ENCODE assay signal across 19 cellular contexts in genomic region chr1:193348126-193349045, GRCh38.
DNase-seq lines count a peak whose midpoint lies in the region; ATAC-seq and TF ChIP-seq lines count a peak whose summit lies in the region.
"Had no signal": no experiment of that assay in that cellular context is flagged by ENCODE, and none has a peak within 500 bp of the region (broad histone marks: within the 10 kb centered on the region; RNA-seq: fewer than 3 reads in every experiment).

No MANE protein-coding gene starts in this region.

- H3K27ac ChIP-seq in mesodermal cell (ENCODE audit: low read depth, low read length, severe bottlenecking) = peak overlapping the region; percentile 60
- H3K27ac ChIP-seq in gastrocnemius medialis = no peak overlapping the region
- H3K27ac ChIP-seq: 22Rv1, testis had no signal

- intact Hi-C loops in gastrocnemius medialis (cut with DNase I; ENCODE audit: low total_unique reads) = no loop called here

- no peaks in the 10 kb centered on the region for H3K27me3 ChIP-seq in gastrocnemius medialis
- no peaks in the 10 kb centered on the region; the same call in 1 of the 2 replicates for H3K27me3 ChIP-seq in HAP-1 (ENCODE audit: low read depth)
- H3K27me3 ChIP-seq: testis had no signal

- H3K36me3 ChIP-seq in mesodermal cell (ENCODE audit: control insufficient read depth, insufficient read depth, low read length) (no peaks in the 10 kb centered on the region), gastrocnemius medialis (no peaks in the 10 kb centered on the region), HAP-1 (replicated peaks) (no peaks in the 10 kb centered on the region)

- no peak overlapping the region for H3K4me3 ChIP-seq in choroid plexus epithelial cell (ENCODE audit: low read depth, low read length)
- no peak overlapping the region for H3K4me3 ChIP-seq in mesodermal cell (ENCODE audit: extremely low read depth, insufficient read depth, low read length, poor library complexity, severe bottlenecking)
- H3K4me3 ChIP-seq in gastrocnemius medialis = no peak overlapping the region
- H3K4me3 ChIP-seq in HAP-1 = no peak overlapping the region
- H3K4me3 ChIP-seq: GM12878, testis had no signal

- DNase-seq in DMS53 (lab: John Stamatoyannopoulos, UW) (peak; percentile 20), DMS53 treated with DMSO at 0.1 percent for 48 hours (lab: John Stamatoyannopoulos, UW; ENCODE audit: unreplicated experiment) (no peak), choroid plexus epithelial cell (ENCODE audit: low read depth) (peak; percentile 73), superior temporal gyrus (ENCODE audit: extremely low spot score) (peak; percentile 47), gastrocnemius medialis (no peak), HAP-1 (ENCODE audit: low spot score in 2 of 2) (no peak)
- DNase-seq: activated CD4-positive, alpha-beta memory T cell treated with anti-CD3 and anti-CD28 coated beads for 36 hours; CD8-positive, alpha-beta T cell; MV-4-11; NCI-H2029 treated with DMSO at 0.1 percent for 48 hours; stimulated activated CD4-positive, alpha-beta T cell treated with anti-CD3 and anti-CD28 coated beads, Interleukin-2, amount 100 ng/mL, for 48 hours; SW 1271; testis had no signal

- TF ChIP-seq POLR2A in gastrocnemius medialis (IDR thresholded peaks at IDR 0.05) = no peak

- H3K9me3 ChIP-seq in mesodermal cell (ENCODE audit: control insufficient read depth, low read length) (no peaks in the 10 kb centered on the region), gastrocnemius medialis (no peaks in the 10 kb centered on the region), HAP-1 (no peaks in the 10 kb centered on the region)
- H3K9me3 ChIP-seq: testis had no signal

- TF ChIP-seq CTCF in choroid plexus epithelial cell (conservative IDR thresholded peaks at IDR 0.05; ENCODE audit: low read depth, low read length) (no peak), gastrocnemius medialis (IDR thresholded peaks at IDR 0.05 in 4 of 5, conservative IDR thresholded peaks at IDR 0.05 in 1 of 5) (no peak)

- 84 to 87% methylated on average over 6 to 7 of the region's 7 CpGs for WGBS in mesodermal cell (ENCODE audit: insufficient coverage in 2 of 2), 2 experiments

- no peaks in the 10 kb centered on the region for H3K4me1 ChIP-seq in mesodermal cell (ENCODE audit: control insufficient read depth, insufficient read depth, low read length, poor library complexity, severe bottlenecking)
- H3K4me1 ChIP-seq in gastrocnemius medialis = peaks cover 0 to 7% of the 10 kb centered on the region in 2 donors
- H3K4me1 ChIP-seq in HAP-1 = no peaks in the 10 kb centered on the region

- ATAC-seq in gastrocnemius medialis (no peak), GM18519 (IDR thresholded peaks at IDR 0.05; ENCODE audit: low FRiP score, unreplicated experiment) (no peak)
- ATAC-seq: CD8-positive, alpha-beta T cell; GM12878; HCT116; Panc1 had no signal

- in situ Hi-C loops in gastrocnemius medialis (cut with MboI; ENCODE audit: low sequenced_read_pairs in 4 of 4) = no loop called here
- in situ Hi-C loops in HAP-1 (cut with MboI; ENCODE audit: low sequenced_read_pairs) = no loop called here

Comparison
In these comparisons a context has a peak if more than half of its experiments do, and no peak if none do; other contexts are left out.
1. DNase-seq: peak in DMS53 (single experiment), choroid plexus epithelial cell (single experiment) and superior temporal gyrus (single experiment); none in DMS53 treated with DMSO at 0.1 percent for 48 hours (single experiment), gastrocnemius medialis (0 of 2) and HAP-1 (0 of 2).